Comparison of ENCODE assay signal across 19 cellular contexts in the genomic region with DNA sequence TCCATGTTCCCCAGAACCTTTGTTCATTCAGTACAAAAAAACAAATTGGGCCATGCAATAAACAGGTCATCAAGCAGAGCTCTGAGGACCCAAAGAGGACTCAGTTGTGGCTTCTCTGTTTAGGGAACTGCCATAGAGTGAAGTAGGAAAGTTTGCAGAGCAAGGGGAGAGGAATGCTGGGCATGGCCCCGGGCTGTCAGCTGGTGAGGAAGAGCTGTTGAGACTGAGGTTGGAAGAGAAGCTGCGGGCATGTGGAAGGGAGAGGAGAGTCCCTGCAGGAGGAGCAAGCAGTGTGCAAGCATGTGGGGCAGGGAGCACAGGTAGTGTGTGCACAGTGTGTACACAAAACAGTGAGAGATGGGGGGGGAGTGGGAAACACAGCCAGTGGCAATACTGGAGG.
DNase-seq lines count a peak whose midpoint lies in the region; ATAC-seq and TF ChIP-seq lines count a peak whose summit lies in the region.
"Had no signal": no experiment of that assay in that cellular context is flagged by ENCODE, and none has a peak within 500 bp of the region (broad histone marks: within the 10 kb centered on the region; RNA-seq: fewer than 3 reads in every experiment).

No MANE protein-coding gene starts in this region.

- H3K27me3 Mint-ChIP-seq in GM23338 (ENCODE audit: insufficient read depth, low read depth, poor library complexity): peaks cover 9% of the 10 kb centered on the region
- no peaks in the 10 kb centered on the region for H3K27me3 Mint-ChIP-seq in effector memory CD8-positive, alpha-beta T cell
- H3K27me3 Mint-ChIP-seq: CD4-positive, CD25-positive, alpha-beta regulatory T cell; CD8-positive, alpha-beta memory T cell had no signal

- no peak for ATAC-seq in GM23338
- no peak for ATAC-seq in effector memory CD8-positive, alpha-beta T cell (replicated peaks)
- ATAC-seq in Right ventricle myocardium superior (ENCODE audit: poor library complexity): no peak
- no peak for ATAC-seq in GM21786 (IDR thresholded peaks at IDR 0.05; ENCODE audit: unreplicated experiment)
- ATAC-seq in HG02852 (IDR thresholded peaks at IDR 0.05; ENCODE audit: unreplicated experiment): no peak
- ATAC-seq: HepG2 had no signal

- no peaks in the 10 kb centered on the region for H3K79me2 ChIP-seq in GM23338 (replicated peaks; ENCODE audit: insufficient read depth)

- H3K27ac ChIP-seq in GM23338 (ENCODE audit: low read depth): no peak overlapping the region

- H2AFZ ChIP-seq in GM23338: no peak overlapping the region

- peaks cover 14% of the 10 kb centered on the region for H3K4me1 ChIP-seq in GM23338 (ENCODE audit: insufficient read depth)
- H3K4me1 ChIP-seq: BE2C had no signal

- TF ChIP-seq CTCF in GM23338 (conservative IDR thresholded peaks at IDR 0.05; ENCODE audit: low read depth in 2 of 2): no peak

- H3K36me3 Mint-ChIP-seq in GM23338 (ENCODE audit: low read depth): peaks cover 39% of the 10 kb centered on the region
- peaks cover 14% of the 10 kb centered on the region for H3K36me3 Mint-ChIP-seq in effector memory CD8-positive, alpha-beta T cell (ENCODE audit: insufficient read depth)

- no peaks in the 10 kb centered on the region for H3K9me2 ChIP-seq in GM23338 (ENCODE audit: insufficient read depth)

- H3F3A ChIP-seq in GM23338 (replicated peaks; ENCODE audit: low read depth): no peaks in the 10 kb centered on the region

- peaks cover 29% of the 10 kb centered on the region for H3K4me1 Mint-ChIP-seq in GM23338
- H3K4me1 Mint-ChIP-seq in effector memory CD8-positive, alpha-beta T cell (ENCODE audit: low read depth in 2 of 2): peaks cover 0 to 15% of the 10 kb centered on the region in 2 donors

- no peaks in the 10 kb centered on the region; the same call in 1 of the 2 replicates for H4K20me1 ChIP-seq in GM23338 (replicated peaks; ENCODE audit: insufficient read depth)

- intact Hi-C loops in Right ventricle myocardium superior (cut with DNase I): loop anchor here (10.0 kb wide), 1 partner anchor 153 kb away; no protein-coding TSS in a partner anchor

- no peaks in the 10 kb centered on the region; the same call in 1 of the 2 replicates for H3K36me3 ChIP-seq in GM23338 (ENCODE audit: insufficient read depth)
- H3K36me3 ChIP-seq: BE2C had no signal

- no peaks in the 10 kb centered on the region; the same call in 2 of the 3 replicates for H3K9me3 Mint-ChIP-seq in GM23338
- H3K9me3 Mint-ChIP-seq in effector memory CD8-positive, alpha-beta T cell: no peaks in the 10 kb centered on the region
- H3K9me3 Mint-ChIP-seq: CD4-positive, CD25-positive, alpha-beta regulatory T cell; CD8-positive, alpha-beta memory T cell had no signal

- H3K4me3 ChIP-seq in GM23338: no peak overlapping the region

- H3K27me3 ChIP-seq in GM23338 (ENCODE audit: insufficient read depth): no peaks in the 10 kb centered on the region
- H3K27me3 ChIP-seq: BE2C had no signal

- H3K4me3 Mint-ChIP-seq in GM23338: no peak overlapping the region
- H3K4me3 Mint-ChIP-seq in effector memory CD8-positive, alpha-beta T cell: no peak overlapping the region
- H3K4me3 Mint-ChIP-seq: CD4-positive, CD25-positive, alpha-beta regulatory T cell had no signal

- peak overlapping the region; percentile 18; the same call in 1 of the 2 replicates for H3K27ac Mint-ChIP-seq in GM23338
- H3K27ac Mint-ChIP-seq in effector memory CD8-positive, alpha-beta T cell: peak overlapping the region; percentile 1 to 38

- no peak overlapping the region for H3K4me2 ChIP-seq in GM23338

- DNase-seq in GM23338 (ENCODE audit: low spot score) (no peak), RPMI7951 (ENCODE audit: low read depth) (peak; percentile 61), Right ventricle myocardium superior (no peak), mesenteric fat pad (ENCODE audit: low spot score) (no peak)
- no peak for DNase-seq in effector memory CD8-positive, alpha-beta T cell
- DNase-seq: BE2C; C1 segment of cervical spinal cord; CD4-positive, CD25-positive, alpha-beta regulatory T cell; CD8-positive, alpha-beta memory T cell; COR-L47; DMS 273 treated with DMSO at 0.1 percent for 48 hours; DMS53; DND-41; GDM1; GOT3; H7 had no signal

TF ChIP-seq in GM23338, 12 proteins besides CTCF, POLR2A, EP300 and RAD21:
- no peak for TF ChIP-seq STAT1 (IDR thresholded peaks at IDR 0.05; ENCODE audit: unreplicated experiment)
- TF ChIP-seq REST (IDR thresholded peaks at IDR 0.05; ENCODE audit: unreplicated experiment): no peak
- TF ChIP-seq, protein P1, sequence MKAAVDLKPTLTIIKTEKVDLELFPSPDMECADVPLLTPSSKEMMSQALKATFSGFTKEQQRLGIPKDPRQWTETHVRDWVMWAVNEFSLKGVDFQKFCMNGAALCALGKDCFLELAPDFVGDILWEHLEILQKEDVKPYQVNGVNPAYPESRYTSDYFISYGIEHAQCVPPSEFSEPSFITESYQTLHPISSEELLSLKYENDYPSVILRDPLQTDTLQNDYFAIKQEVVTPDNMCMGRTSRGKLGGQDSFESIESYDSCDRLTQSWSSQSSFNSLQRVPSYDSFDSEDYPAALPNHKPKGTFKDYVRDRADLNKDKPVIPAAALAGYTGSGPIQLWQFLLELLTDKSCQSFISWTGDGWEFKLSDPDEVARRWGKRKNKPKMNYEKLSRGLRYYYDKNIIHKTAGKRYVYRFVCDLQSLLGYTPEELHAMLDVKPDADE (IDR thresholded peaks at IDR 0.05): no peak
- TF ChIP-seq EZH2 (IDR thresholded peaks at IDR 0.05; ENCODE audit: low read depth, unreplicated experiment): no peak
- TF ChIP-seq NANOG (IDR thresholded peaks at IDR 0.05; ENCODE audit: borderline replicate concordance): no peak
- TF ChIP-seq ZNF331 (CRISPR knock-in tag; IDR thresholded peaks at IDR 0.05; ENCODE audit: low read depth): no peak
- TF ChIP-seq JUNB (IDR thresholded peaks at IDR 0.05; ENCODE audit: unreplicated experiment): no peak
- TF ChIP-seq CREB1 (CRISPR knock-in tag; IDR thresholded peaks at IDR 0.05; ENCODE audit: low read depth): no peak
- TF ChIP-seq ZNF114 (CRISPR knock-in tag; IDR thresholded peaks at IDR 0.05): no peak
- no peak for TF ChIP-seq POLR2AphosphoS5 (IDR thresholded peaks at IDR 0.05; ENCODE audit: low read depth)
- TF ChIP-seq EZH2phosphoT487 (IDR thresholded peaks at IDR 0.05; ENCODE audit: unreplicated experiment): no peak
TF ChIP-seq in GM23338: peak in this region for 0.
